In genomic region chr17:48841395-48841831, GRCh38 we compare ENCODE assay signal across 9 cellular contexts. TPM values are rescaled to one million over a fixed set of nuclear protein-coding genes. Genes with fewer than 3 reads are reported as not detected.
DNase-seq lines count a peak whose midpoint lies in the region; ATAC-seq, FAIRE-seq and TF ChIP-seq lines count a peak whose summit lies in the region.
"Had no signal": no experiment of that assay in that cellular context is flagged by ENCODE, and none has a peak within 500 bp of the region (broad histone marks: within the 10 kb centered on the region; RNA-seq: fewer than 3 reads in every experiment).

No MANE protein-coding gene starts in this region.

- H2AFZ ChIP-seq in GM23248 = peak overlapping the region; percentile 76

- intact Hi-C loops in left lung (cut with DNase I) = no loop called here

- peak overlapping the region; percentile 86 for H3K4me3 ChIP-seq in GM23248
- H3K4me3 ChIP-seq in brain microvascular endothelial cell (ENCODE audit: low read depth, low read length) = peak overlapping the region; percentile 0
- H3K4me3 ChIP-seq in left lung = peak overlapping the region in 1 of 2 donors; percentile 13
- peak overlapping the region; percentile 63 for H3K4me3 ChIP-seq in thoracic aorta

- H3K79me2 ChIP-seq in GM23248 (ENCODE audit: insufficient read depth) = peaks cover 64% of the 10 kb centered on the region

- peak overlapping the region; percentile 82 for H3K9ac ChIP-seq in GM23248

- TF ChIP-seq CTCF in brain microvascular endothelial cell (IDR thresholded peaks at IDR 0.05; ENCODE audit: low read depth, low read length, missing control alignments) (no peak), left lung (IDR thresholded peaks at IDR 0.05) (no peak), thoracic aorta (IDR thresholded peaks at IDR 0.05) (no peak)

- H3K9me3 ChIP-seq in GM23248 (ENCODE audit: low read depth) (no peaks in the 10 kb centered on the region), left lung (no peaks in the 10 kb centered on the region), thoracic aorta (no peaks in the 10 kb centered on the region)

- ATAC-seq in left lung (peak; percentile 81), thoracic aorta (ENCODE audit: insufficient number of reproducible peaks, low FRiP score, low read depth) (peak; percentile 84)

- H3K4me1 ChIP-seq in GM23248 (ENCODE audit: insufficient read depth) (peaks cover 34% of the 10 kb centered on the region), left lung (peaks cover 40 to 72% of the 10 kb centered on the region in 2 donors), thoracic aorta (ENCODE audit: control insufficient read depth in 1 of 2, low read depth in 2 of 2) (peaks cover 29 to 66% of the 10 kb centered on the region in 2 donors)

- H3K27me3 ChIP-seq in GM23248 (replicated peaks; ENCODE audit: insufficient read depth) (no peaks in the 10 kb centered on the region), brain microvascular endothelial cell (replicated peaks) (no peaks in the 10 kb centered on the region), left lung (no peaks in the 10 kb centered on the region), thoracic aorta (replicated peaks; ENCODE audit: insufficient read depth) (no peaks in the 10 kb centered on the region)

- H4K20me1 ChIP-seq in GM23248 (ENCODE audit: insufficient read depth) = 0 out of 2 replicates have a peak, but pooled peaks cover 5% of the 10 kb centered on the region

- no peaks in the 10 kb centered on the region for H3K9me2 ChIP-seq in GM23248 (ENCODE audit: insufficient read depth)

- peak overlapping the region; percentile 88 for H3K27ac ChIP-seq in GM23248
- peak overlapping the region; percentile 65 for H3K27ac ChIP-seq in brain microvascular endothelial cell
- H3K27ac ChIP-seq in left lung = peak overlapping the region; percentile 82 to 90
- H3K27ac ChIP-seq in thoracic aorta = peak overlapping the region; percentile 83 to 86

- FAIRE-seq in GM12892 (lab: Jason Lieb, UNC) = peak; percentile 83

- peak overlapping the region; percentile 99 for H3K4me2 ChIP-seq in GM23248 (ENCODE audit: unreplicated experiment)

- in situ Hi-C loops in GM23248 (cut with MboI) = no loop called here
- in situ Hi-C loops in brain microvascular endothelial cell (cut with HindIII; ENCODE audit: low pct_ligation_motif_present, low sequenced_read_pairs) = no loop called here

- 5 to 6% methylated on average over 3 of the region's 3 CpGs for WGBS in GM23248 (ENCODE audit: low coverage in 1 of 2, low lambda C conversion rate in 2 of 2, missing lambda C conversion rate in 2 of 2), 2 experiments

- H3F3A ChIP-seq in GM23248 (ENCODE audit: insufficient read depth) = peaks cover 18% of the 10 kb centered on the region

- TF ChIP-seq POLR2A in GM12892 (IDR thresholded peaks at IDR 0.05; ENCODE audit: low read depth, low read length) = no peak

- DNase-seq in GM12892 (ENCODE audit: insufficient read length) = no peak
- peak; percentile 87 for DNase-seq in GM23248
- DNase-seq in MV-4-11 (lab: John Stamatoyannopoulos, UW) = peak; percentile 95
- DNase-seq in brain microvascular endothelial cell = peak; percentile 61
- DNase-seq in left lung = no peak
- DNase-seq in thoracic aorta (ENCODE audit: low spot score) = no peak
- no peak for DNase-seq in NCI-H69 (lab: John Stamatoyannopoulos, UW)
- DNase-seq in iPS-NIHi7 (ENCODE audit: extremely low spot score) = no peak

- H3K36me3 ChIP-seq in GM23248 (ENCODE audit: low read depth) = peaks cover 24% of the 10 kb centered on the region
- peaks cover 24% of the 10 kb centered on the region for H3K36me3 ChIP-seq in brain microvascular endothelial cell (replicated peaks)
- H3K36me3 ChIP-seq in left lung = peaks cover 0 to 41% of the 10 kb centered on the region in 2 donors
- peaks cover 9% of the 10 kb centered on the region for H3K36me3 ChIP-seq in thoracic aorta

RNA-seq across cellular contexts. Expression of gene CALCOCO2, which starts 10.6 kb away (rescaled TPM):
- polyA plus RNA-seq in GM12892 (2012; ENCODE audit: missing spikeins) = 58.4 TPM
- 40.9 and 60.6 TPM in 2 replicates for total RNA-seq in GM23248 (2014; rRNA removed; shearing (Covaris generic))
- 92.4 and 101 TPM in 2 replicates for polyA plus RNA-seq in GM23248 (2016; fragmentation: Nextera tagmentation; extraction: Ambion mirVana)
- total RNA-seq in left lung (100 to 1,000 TPM; 116 to 128 TPM), thoracic aorta (100 to 1,000 TPM; 122 to 192 TPM)

RNA-seq across cellular contexts. Expression of gene TTLL6, which starts 24.4 kb away (rescaled TPM):
- not detected for polyA plus RNA-seq in GM12892 (2012; ENCODE audit: missing spikeins)
- total RNA-seq in GM23248 (2014; rRNA removed; shearing (Covaris generic)) = not detected in 2 replicates
- not detected in 2 replicates for polyA plus RNA-seq in GM23248 (2016; fragmentation: Nextera tagmentation; extraction: Ambion mirVana)
- total RNA-seq in left lung = 1 to 10 TPM in 1 of 2 donors, under 1 TPM in 1; 0.35 to 1.3 TPM
- total RNA-seq in thoracic aorta = not detected
- total RNA-seq: activated CD8-positive, alpha-beta memory T cell treated with anti-CD3 and anti-CD28 coated beads for 36 hours had no signal

RNA-seq across cellular contexts. Expression of gene ATP5MC1, which starts 51.2 kb away (rescaled TPM):
- polyA plus RNA-seq in GM12892 (2012; ENCODE audit: missing spikeins) = 450 TPM
- 85.7 and 108 TPM in 2 replicates for total RNA-seq in GM23248 (2014; rRNA removed; shearing (Covaris generic))
- 212 and 221 TPM in 2 replicates for polyA plus RNA-seq in GM23248 (2016; fragmentation: Nextera tagmentation; extraction: Ambion mirVana)
- total RNA-seq in left lung = 10 to 100 TPM; 56.6 to 83.3 TPM
- 10 to 100 TPM; 43.2 to 54.7 TPM for total RNA-seq in thoracic aorta

Comparison
In these comparisons a context has a peak if more than half of its experiments do, and no peak if none do; other contexts are left out.
1. DNase-seq: peak in GM23248 (single experiment), MV-4-11 (single experiment) and brain microvascular endothelial cell (single experiment); none in GM12892 (single experiment), left lung (0 of 2), thoracic aorta (single experiment), NCI-H69 (single experiment) and iPS-NIHi7 (single experiment).
2. Peak in every context shown above with its lines, with median percentiles within 50 percentile points of each other: H3K27ac ChIP-seq.